In the genomic region with DNA sequence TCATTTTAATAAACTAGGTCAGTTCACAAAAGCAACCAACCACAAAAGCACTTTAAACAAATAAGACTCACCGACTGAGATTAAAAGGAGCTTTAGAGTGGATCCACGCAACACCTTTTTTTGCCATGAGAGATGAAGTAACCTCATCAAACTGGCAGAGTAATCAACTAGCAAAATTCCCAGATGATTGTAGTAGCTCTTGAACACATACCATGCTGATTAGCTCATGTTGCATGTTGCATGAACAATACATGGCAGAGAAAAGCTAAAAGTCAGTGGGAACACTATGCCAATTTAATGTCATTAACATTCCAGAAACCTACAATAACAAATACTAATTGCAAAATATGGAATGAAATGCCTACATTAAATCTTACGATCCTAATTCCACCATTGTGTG, we compare ENCODE assay signal across 25 cellular contexts. TPM values are rescaled to one million over a fixed set of nuclear protein-coding genes. Genes with fewer than 3 reads are reported as not detected.
DNase-seq lines count a peak whose midpoint lies in the region; ATAC-seq and FAIRE-seq lines count a peak whose summit lies in the region.
"Had no signal": no experiment of that assay in that cellular context is flagged by ENCODE, and none has a peak within 500 bp of the region (broad histone marks: within the 10 kb centered on the region; RNA-seq: fewer than 3 reads in every experiment).

No MANE protein-coding gene starts in this region.

- H3K4me1 Mint-ChIP-seq in natural killer cell treated with Interleukin-12 subunit alpha and Interleukin-12 subunit beta and Interleukin-15 and Interleukin-18, amount 100 ng/mL, for 72 hours (ENCODE audit: low read depth in 2 of 2) = peaks cover 7 to 9% of the 10 kb centered on the region in 2 donors

- H3K27me3 Mint-ChIP-seq in natural killer cell treated with Interleukin-12 subunit alpha and Interleukin-12 subunit beta and Interleukin-15 and Interleukin-18, amount 100 ng/mL, for 72 hours = no peaks in the 10 kb centered on the region
- H3K27me3 Mint-ChIP-seq: activated CD4-positive, alpha-beta memory T cell treated with anti-CD3 and anti-CD28 coated beads for 36 hours; B cell; IgD-negative memory B cell; memory B cell; naive B cell had no signal

- DNase-seq in EL (peak; percentile 75), M059J (ENCODE audit: low read depth) (peak; percentile 34), dermis blood vessel endothelial cell (peak; percentile 9), kidney glomerular epithelial cell (lab: John Stamatoyannopoulos, UW) (peak; percentile 21), frontal cortex (ENCODE audit: low spot score in 2 of 2) (no peak)
- no peak for DNase-seq in natural killer cell treated with Interleukin-12 subunit alpha and Interleukin-12 subunit beta and Interleukin-15 and Interleukin-18, amount 100 ng/mL, for 72 hours (ENCODE audit: low spot score)
- DNase-seq: activated CD4-positive, alpha-beta memory T cell treated with anti-CD3 and anti-CD28 coated beads for 36 hours; activated naive CD4-positive, alpha-beta T cell treated with anti-CD3 and anti-CD28 coated beads for 36 hours; DND-41; foreskin melanocyte; naive B cell; NCI-H1436 treated with DMSO at 0.1 percent for 48 hours; NCI-H2171 treated with DMSO at 0.1 percent for 48 hours; NCI-H748 treated with DMSO at 0.1 percent for 48 hours; right cardiac atrium; SHP77; stimulated activated CD8-positive, alpha-beta memory T cell treated with anti-CD3 and anti-CD28 coated beads, Interleukin-4, amount 100 ng/mL, for 48 hours; T-helper 1 cell; WERI-Rb-1 had no signal

- FAIRE-seq in frontal cortex (lab: Jason Lieb, UNC) = no peak
- FAIRE-seq: colon had no signal

- H3K27ac Mint-ChIP-seq in natural killer cell treated with Interleukin-12 subunit alpha and Interleukin-12 subunit beta and Interleukin-15 and Interleukin-18, amount 100 ng/mL, for 72 hours = no peak overlapping the region
- H3K27ac Mint-ChIP-seq: activated CD4-positive, alpha-beta memory T cell treated with anti-CD3 and anti-CD28 coated beads for 36 hours; activated naive CD4-positive, alpha-beta T cell treated with anti-CD3 and anti-CD28 coated beads for 36 hours; B cell; IgD-negative memory B cell; memory B cell had no signal

- H3K36me3 Mint-ChIP-seq in natural killer cell treated with Interleukin-12 subunit alpha and Interleukin-12 subunit beta and Interleukin-15 and Interleukin-18, amount 100 ng/mL, for 72 hours = no peaks in the 10 kb centered on the region
- H3K36me3 Mint-ChIP-seq: naive B cell had no signal

- no peak overlapping the region for H3K4me3 Mint-ChIP-seq in natural killer cell treated with Interleukin-12 subunit alpha and Interleukin-12 subunit beta and Interleukin-15 and Interleukin-18, amount 100 ng/mL, for 72 hours
- H3K4me3 Mint-ChIP-seq: activated CD4-positive, alpha-beta memory T cell treated with anti-CD3 and anti-CD28 coated beads for 36 hours; activated naive CD4-positive, alpha-beta T cell treated with anti-CD3 and anti-CD28 coated beads for 36 hours; B cell; IgD-negative memory B cell; memory B cell; naive B cell had no signal

- no peaks in the 10 kb centered on the region for H3K9me3 Mint-ChIP-seq in natural killer cell treated with Interleukin-12 subunit alpha and Interleukin-12 subunit beta and Interleukin-15 and Interleukin-18, amount 100 ng/mL, for 72 hours
- H3K9me3 Mint-ChIP-seq: activated CD4-positive, alpha-beta memory T cell treated with anti-CD3 and anti-CD28 coated beads for 36 hours; activated naive CD4-positive, alpha-beta T cell treated with anti-CD3 and anti-CD28 coated beads for 36 hours; IgD-negative memory B cell; memory B cell; naive B cell had no signal

- no peak for ATAC-seq in natural killer cell treated with Interleukin-12 subunit alpha and Interleukin-12 subunit beta and Interleukin-15 and Interleukin-18, amount 100 ng/mL, for 72 hours
- ATAC-seq in GM21360 (IDR thresholded peaks at IDR 0.05; ENCODE audit: unreplicated experiment) = no peak
- ATAC-seq in GM18870 (IDR thresholded peaks at IDR 0.05; ENCODE audit: unreplicated experiment) = no peak
- ATAC-seq: right cardiac atrium had no signal

RNA-seq across cellular contexts. Expression of gene WARS2, which starts 4.1 kb away (rescaled TPM):
- 9.7 and 12.9 TPM in 2 replicates for total RNA-seq in M059J (2014; rRNA removed; shearing (Covaris generic))
- total RNA-seq in dermis blood vessel endothelial cell = 14.6 and 21.9 TPM in 2 replicates
- 10 to 100 TPM; 14.3 to 17.1 TPM for total RNA-seq in natural killer cell treated with Interleukin-12 subunit alpha and Interleukin-12 subunit beta and Interleukin-15 and Interleukin-18, amount 100 ng/mL, for 72 hours
- 9.0 TPM for total RNA-seq in frontal cortex

Comparison
In these comparisons a context has a peak if more than half of its experiments do, and no peak if none do; other contexts are left out.
1. DNase-seq: peak in EL (single experiment), M059J (single experiment), dermis blood vessel endothelial cell (single experiment) and kidney glomerular epithelial cell (single experiment); none in natural killer cell treated with Interleukin-12 subunit alpha and Interleukin-12 subunit beta and Interleukin-15 and Interleukin-18, amount 100 ng/mL, for 72 hours (single experiment) and frontal cortex (0 of 2).